11 cellular contexts compared by ENCODE assay signal in genomic region chr14:72675126-72675525, GRCh38.
"Had no signal": no experiment of that assay in that cellular context is flagged by ENCODE, and none has a peak within 500 bp of the region (broad histone marks: within the 10 kb centered on the region; RNA-seq: fewer than 3 reads in every experiment).

No MANE protein-coding gene starts in this region.

- ATAC-seq: activated CD8-positive, alpha-beta T cell treated with anti-CD3 and anti-CD28 coated beads for 36 hours; sciatic nerve had no signal

- H3K9me3 ChIP-seq: breast epithelium, testis had no signal

- H3K4me3 ChIP-seq: breast epithelium, hepatocyte, testis had no signal

- H3K36me3 ChIP-seq: breast epithelium, WERI-Rb-1 had no signal

- H3K27me3 ChIP-seq: breast epithelium, hepatocyte, testis had no signal

- H3K4me1 ChIP-seq: breast epithelium, testis had no signal

- H3K27ac ChIP-seq: breast epithelium, hepatocyte, testis, WERI-Rb-1 had no signal

- DNase-seq: activated CD4-positive, alpha-beta T cell treated with anti-CD3 and anti-CD28 coated beads for 4 hours; activated CD8-positive, alpha-beta memory T cell treated with anti-CD3 and anti-CD28 coated beads, Interleukin-2, amount 50 U/mL, for 4 hours; activated CD8-positive, alpha-beta T cell treated with anti-CD3 and anti-CD28 coated beads for 36 hours; activated naive CD8-positive, alpha-beta T cell treated with anti-CD3 and anti-CD28 coated beads, Interleukin-2, amount 10 ng/mL, durations not matched to agents 7 days and 5 days; aorta; dermis blood vessel endothelial cell; testis; WERI-Rb-1 had no signal
